Comparison of ENCODE assay signal across 7 cellular contexts in genomic region chr9:79572891-79573696, GRCh38. TPM values are rescaled to one million over a fixed set of nuclear protein-coding genes. Genes with fewer than 3 reads are reported as not detected.
DNase-seq lines count a peak whose midpoint lies in the region; ATAC-seq and TF ChIP-seq lines count a peak whose summit lies in the region.

No MANE protein-coding gene starts in this region.

- H3K27ac ChIP-seq in SJSA1 (peak overlapping the region; percentile 89), hepatocyte (peak overlapping the region; percentile 81)

- ATAC-seq in sciatic nerve (no peak), HG03460 (IDR thresholded peaks at IDR 0.05; ENCODE audit: unreplicated experiment) (no peak)

- H3K4me1 ChIP-seq in SJSA1 (replicated peaks) (peaks cover 32% of the 10 kb centered on the region), hepatocyte (ENCODE audit: insufficient read depth) (peaks cover 6% of the 10 kb centered on the region)

- no peaks in the 10 kb centered on the region for H3K9me2 ChIP-seq in hepatocyte (replicated peaks; ENCODE audit: insufficient read depth)

- peak overlapping the region; percentile 72 for H2AFZ ChIP-seq in hepatocyte

- H3K36me3 ChIP-seq in SJSA1 (peaks cover 42% of the 10 kb centered on the region), hepatocyte (replicated peaks; ENCODE audit: insufficient read depth, low read depth) (no peaks in the 10 kb centered on the region)

- H3K4me2 ChIP-seq in hepatocyte: peak overlapping the region; percentile 78

- whole genome bisulfite sequencing in hepatocyte (ENCODE audit: low lambda C conversion rate, missing lambda C conversion rate): under 1% methylated on average over 27 of the region's 96 CpGs

- H3K79me2 ChIP-seq in hepatocyte: peaks cover 46% of the 10 kb centered on the region

- H3K4me3 ChIP-seq in SJSA1 (peak overlapping the region; percentile 91), hepatocyte (peak overlapping the region; percentile 60)

- H4K20me1 ChIP-seq in hepatocyte (ENCODE audit: insufficient read depth, poor library complexity, severe bottlenecking): peaks cover 4% of the 10 kb centered on the region

- no peaks in the 10 kb centered on the region for H3K9me3 ChIP-seq in SJSA1 (replicated peaks)
- no peaks in the 10 kb centered on the region for H3K9me3 ChIP-seq in hepatocyte (ENCODE audit: low read depth)

- DNase-seq in SJSA1 (ENCODE audit: low read depth in 1 of 2, low spot score in 2 of 2) (peak; percentile 35 to 51), amygdala (lab: John Stamatoyannopoulos, UW) (peak in 31 of 56 donors; percentile 13 to 69 (median 44)), hepatocyte (ENCODE audit: low spot score) (peak; percentile 63), sciatic nerve (ENCODE audit: low spot score) (peak; percentile 81), middle frontal gyrus (ENCODE audit: extremely low spot score, low spot score) (no peak)

- intact Hi-C loops in sciatic nerve (cut with DNase I): no loop called here

- H3K27me3 ChIP-seq in SJSA1 (replicated peaks) (no peaks in the 10 kb centered on the region), hepatocyte (no peaks in the 10 kb centered on the region)

- peak; percentile 13 for TF ChIP-seq POLR2A in GM18526 (IDR thresholded peaks at IDR 0.05; ENCODE audit: extremely low read depth, insufficient read length)

- no peak for TF ChIP-seq CTCF in hepatocyte (IDR thresholded peaks at IDR 0.05; ENCODE audit: poor library complexity)

RNA-seq across cellular contexts. Expression of gene TLE4, which starts 1.3 kb away (rescaled TPM):
- 54.6 and 64.5 TPM in 2 replicates for total RNA-seq in SJSA1 (2014; rRNA removed; shearing (Covaris generic))
- total RNA-seq in hepatocyte (35.4 and 38.4 TPM in 2 replicates), sciatic nerve (36.2 TPM)
- polyA plus RNA-seq in hepatocyte: 29.6 and 38.3 TPM in 2 replicates
